In genomic region chr7:43879477-43879876, GRCh38 we compare ENCODE assay signal across 18 cellular contexts. TPM values are rescaled to one million over a fixed set of nuclear protein-coding genes. Genes with fewer than 3 reads are reported as not detected.
DNase-seq lines count a peak whose midpoint lies in the region; ATAC-seq, FAIRE-seq and TF ChIP-seq lines count a peak whose summit lies in the region.
"Had no signal": no experiment of that assay in that cellular context is flagged by ENCODE, and none has a peak within 500 bp of the region (broad histone marks: within the 10 kb centered on the region; RNA-seq: fewer than 3 reads in every experiment).

No MANE protein-coding gene starts in this region.

- peak; percentile 29 for DNase-seq in activated CD4-positive, alpha-beta T cell treated with anti-CD3 and anti-CD28 coated beads for 36 hours
- no peak for DNase-seq in activated CD4-positive, alpha-beta T cell treated with anti-CD3 and anti-CD28 coated beads, Interleukin-2, amount 50 U/mL, for 1 hour
- DNase-seq in fibroblast of peridontal ligament (ENCODE audit: extremely low read depth) (peak; percentile 67), HAP-1 (ENCODE audit: low spot score in 2 of 2) (no peak), pancreas (no peak)
- DNase-seq in stimulated activated effector memory CD8-positive, alpha-beta T cell treated with anti-CD3 and anti-CD28 coated beads, Interleukin-12 subunit alpha, Interleukin-12 subunit beta, amount 100 ng/mL, for 72 hours (ENCODE audit: low spot score in 2 of 2): no peak
- DNase-seq: activated CD4-positive, alpha-beta T cell treated with anti-CD3 and anti-CD28 coated beads, Interleukin-2, amount 10 ng/mL, durations not matched to agents 24 days and 14 days; activated naive CD4-positive, alpha-beta T cell treated with anti-CD3 and anti-CD28 coated beads for 36 hours; DMS153; effector CD8-positive, alpha-beta T cell; KG1; NCI-H2029 treated with DMSO at 0.1 percent for 48 hours; retina; SW 1271 had no signal

- POLR2A ChIA-PET in activated CD4-positive, alpha-beta T cell treated with anti-CD3 and anti-CD28 coated beads for 36 hours (lab: Charles Lee): interaction anchor here (0.7 kb wide), 1 partner anchor 10 kb away, joined by 3 read pairs; the partner anchor contains the start of gene MRPS24

- peak; percentile 90 for ATAC-seq in activated CD4-positive, alpha-beta T cell treated with anti-CD3 and anti-CD28 coated beads for 36 hours
- peak; percentile 92 for ATAC-seq in activated T-helper 17 cell treated with anti-CD3 and anti-CD28 coated beads, Interleukin-2, amount 50 U/mL, for 72 hours (replicated peaks)
- ATAC-seq in stimulated activated effector memory CD8-positive, alpha-beta T cell treated with anti-CD3 and anti-CD28 coated beads, Interleukin-12 subunit alpha, Interleukin-12 subunit beta, amount 100 ng/mL, for 72 hours: no peak
- ATAC-seq in GM21529 (IDR thresholded peaks at IDR 0.05; ENCODE audit: unreplicated experiment) (no peak), pancreas (no peak)

- intact Hi-C loops in activated CD4-positive, alpha-beta T cell treated with anti-CD3 and anti-CD28 coated beads for 36 hours (cut with DNase I, micrococcal nuclease): no loop called here
- intact Hi-C loops in pancreas (cut with DNase I): no loop called here

- H3K36me3 ChIP-seq in HAP-1 (replicated peaks): peaks cover 34% of the 10 kb centered on the region
- peaks cover 0 to 64% (median 31%) of the 10 kb centered on the region in 3 donors for H3K36me3 ChIP-seq in pancreas

- TF ChIP-seq CTCF in pancreas (IDR thresholded peaks at IDR 0.05): no peak

- H3K9me3 Mint-ChIP-seq in activated CD4-positive, alpha-beta T cell treated with anti-CD3 and anti-CD28 coated beads for 36 hours (ENCODE audit: low read depth): no peaks in the 10 kb centered on the region
- H3K9me3 Mint-ChIP-seq in activated T-helper 17 cell treated with anti-CD3 and anti-CD28 coated beads, Interleukin-2, amount 50 U/mL, for 72 hours: no peaks in the 10 kb centered on the region
- no peaks in the 10 kb centered on the region for H3K9me3 Mint-ChIP-seq in stimulated activated effector memory CD8-positive, alpha-beta T cell treated with anti-CD3 and anti-CD28 coated beads, Interleukin-12 subunit alpha, Interleukin-12 subunit beta, amount 100 ng/mL, for 72 hours
- H3K9me3 Mint-ChIP-seq: activated CD4-positive, alpha-beta T cell treated with anti-CD3 and anti-CD28 coated beads, Interleukin-2, amount 10 ng/mL, durations not matched to agents 24 days and 14 days; activated naive CD4-positive, alpha-beta T cell treated with anti-CD3 and anti-CD28 coated beads for 36 hours had no signal

- H3K4me3 ChIP-seq in HAP-1 (no peak overlapping the region), pancreas (no peak overlapping the region)

- H3K4me3 Mint-ChIP-seq in activated CD4-positive, alpha-beta T cell treated with anti-CD3 and anti-CD28 coated beads for 36 hours: no peak overlapping the region
- H3K4me3 Mint-ChIP-seq in activated T-helper 17 cell treated with anti-CD3 and anti-CD28 coated beads, Interleukin-2, amount 50 U/mL, for 72 hours: no peak overlapping the region
- no peak overlapping the region for H3K4me3 Mint-ChIP-seq in stimulated activated effector memory CD8-positive, alpha-beta T cell treated with anti-CD3 and anti-CD28 coated beads, Interleukin-12 subunit alpha, Interleukin-12 subunit beta, amount 100 ng/mL, for 72 hours
- H3K4me3 Mint-ChIP-seq: activated CD4-positive, alpha-beta T cell treated with anti-CD3 and anti-CD28 coated beads, Interleukin-2, amount 10 ng/mL, durations not matched to agents 24 days and 14 days; activated naive CD4-positive, alpha-beta T cell treated with anti-CD3 and anti-CD28 coated beads for 36 hours had no signal

- H3K9me3 ChIP-seq in HAP-1 (no peaks in the 10 kb centered on the region), pancreas (no peaks in the 10 kb centered on the region)

- FAIRE-seq in pancreas (lab: Jason Lieb, UNC): no peak
- FAIRE-seq: GM12891 had no signal

- peak overlapping the region; percentile 55 for H3K27ac Mint-ChIP-seq in activated CD4-positive, alpha-beta T cell treated with anti-CD3 and anti-CD28 coated beads for 36 hours
- no peak overlapping the region for H3K27ac Mint-ChIP-seq in activated T-helper 17 cell treated with anti-CD3 and anti-CD28 coated beads, Interleukin-2, amount 50 U/mL, for 72 hours
- peak overlapping the region; percentile 71 for H3K27ac Mint-ChIP-seq in stimulated activated effector memory CD8-positive, alpha-beta T cell treated with anti-CD3 and anti-CD28 coated beads, Interleukin-12 subunit alpha, Interleukin-12 subunit beta, amount 100 ng/mL, for 72 hours
- H3K27ac Mint-ChIP-seq: activated CD4-positive, alpha-beta T cell treated with anti-CD3 and anti-CD28 coated beads, Interleukin-2, amount 10 ng/mL, durations not matched to agents 24 days and 14 days; activated naive CD4-positive, alpha-beta T cell treated with anti-CD3 and anti-CD28 coated beads for 36 hours had no signal

- H3K27me3 ChIP-seq in HAP-1 (ENCODE audit: low read depth) (no peaks in the 10 kb centered on the region), pancreas (no peaks in the 10 kb centered on the region)

- no peaks in the 10 kb centered on the region for H3K27me3 Mint-ChIP-seq in activated CD4-positive, alpha-beta T cell treated with anti-CD3 and anti-CD28 coated beads for 36 hours
- no peaks in the 10 kb centered on the region for H3K27me3 Mint-ChIP-seq in activated T-helper 17 cell treated with anti-CD3 and anti-CD28 coated beads, Interleukin-2, amount 50 U/mL, for 72 hours
- H3K27me3 Mint-ChIP-seq: activated CD4-positive, alpha-beta T cell treated with anti-CD3 and anti-CD28 coated beads, Interleukin-2, amount 10 ng/mL, durations not matched to agents 24 days and 14 days had no signal

- WGBS in pancreas, 2 donors: 87% methylated on average over 2 of the region's 2 CpGs

- in situ Hi-C loops in HAP-1 (cut with MboI; ENCODE audit: low sequenced_read_pairs): no loop called here

- no peak overlapping the region for H3K27ac ChIP-seq in pancreas
- H3K27ac ChIP-seq: 22Rv1 had no signal

- peaks cover 53% of the 10 kb centered on the region for H3K36me3 Mint-ChIP-seq in activated CD4-positive, alpha-beta T cell treated with anti-CD3 and anti-CD28 coated beads for 36 hours (ENCODE audit: low read depth)
- H3K36me3 Mint-ChIP-seq in activated T-helper 17 cell treated with anti-CD3 and anti-CD28 coated beads, Interleukin-2, amount 50 U/mL, for 72 hours (ENCODE audit: low read depth): peaks cover 90% of the 10 kb centered on the region
- peaks cover 80% of the 10 kb centered on the region for H3K36me3 Mint-ChIP-seq in stimulated activated effector memory CD8-positive, alpha-beta T cell treated with anti-CD3 and anti-CD28 coated beads, Interleukin-12 subunit alpha, Interleukin-12 subunit beta, amount 100 ng/mL, for 72 hours

- CTCF ChIA-PET in activated CD4-positive, alpha-beta T cell treated with anti-CD3 and anti-CD28 coated beads for 36 hours (lab: Charles Lee): interaction anchor here (0.6 to 2.1 kb wide), 5 partner anchors 11 to 330 kb away, joined by 3 to 4 read pairs (median 3); partner anchors contain the start of gene MRPS24

- H3K4me1 Mint-ChIP-seq in activated CD4-positive, alpha-beta T cell treated with anti-CD3 and anti-CD28 coated beads for 36 hours: peaks cover 3% of the 10 kb centered on the region
- no peaks in the 10 kb centered on the region for H3K4me1 Mint-ChIP-seq in activated T-helper 17 cell treated with anti-CD3 and anti-CD28 coated beads, Interleukin-2, amount 50 U/mL, for 72 hours
- peaks cover 10% of the 10 kb centered on the region for H3K4me1 Mint-ChIP-seq in stimulated activated effector memory CD8-positive, alpha-beta T cell treated with anti-CD3 and anti-CD28 coated beads, Interleukin-12 subunit alpha, Interleukin-12 subunit beta, amount 100 ng/mL, for 72 hours
- H3K4me1 Mint-ChIP-seq: activated CD4-positive, alpha-beta T cell treated with anti-CD3 and anti-CD28 coated beads, Interleukin-2, amount 10 ng/mL, durations not matched to agents 24 days and 14 days had no signal

- no peaks in the 10 kb centered on the region for H3K4me1 ChIP-seq in HAP-1
- H3K4me1 ChIP-seq in pancreas: no peaks in the 10 kb centered on the region

RNA-seq across cellular contexts. Expression of gene MRPS24, which starts 10.2 kb away (rescaled TPM):
- 100 to 1,000 TPM; 121 to 149 TPM for total RNA-seq in activated CD4-positive, alpha-beta T cell treated with anti-CD3 and anti-CD28 coated beads for 36 hours
- total RNA-seq in activated T-helper 17 cell treated with anti-CD3 and anti-CD28 coated beads, Interleukin-2, amount 50 U/mL, for 72 hours: 100 to 1,000 TPM in 1 of 2 donors, 10 to 100 TPM in 1; 68.0 to 113 TPM
- total RNA-seq in pancreas: 10 to 100 TPM; 42.2 to 75.4 (median 57.8) TPM
- polyA plus RNA-seq in pancreas: 10 to 100 TPM; 50.2 to 77.0 TPM

RNA-seq across cellular contexts. Expression of gene URGCP, which starts 26.9 kb away (rescaled TPM):
- 10 to 100 TPM; 22.2 to 23.0 TPM for total RNA-seq in activated CD4-positive, alpha-beta T cell treated with anti-CD3 and anti-CD28 coated beads for 36 hours
- total RNA-seq in activated T-helper 17 cell treated with anti-CD3 and anti-CD28 coated beads, Interleukin-2, amount 50 U/mL, for 72 hours: 10 to 100 TPM; 19.0 to 27.5 TPM
- total RNA-seq in pancreas: 10 to 100 TPM; 12.1 to 24.1 (median 16.8) TPM
- polyA plus RNA-seq in pancreas: 10 to 100 TPM; 24.1 to 27.5 TPM

RNA-seq across cellular contexts. Expression of gene UBE2D4, which starts 46.8 kb away (rescaled TPM):
- total RNA-seq in activated CD4-positive, alpha-beta T cell treated with anti-CD3 and anti-CD28 coated beads for 36 hours: 10 to 100 TPM; 10.1 to 10.7 TPM
- total RNA-seq in activated T-helper 17 cell treated with anti-CD3 and anti-CD28 coated beads, Interleukin-2, amount 50 U/mL, for 72 hours: 1 to 10 TPM; 3.0 to 8.3 TPM
- total RNA-seq in pancreas: 10 to 100 TPM; 12.0 to 19.5 (median 15.8) TPM
- polyA plus RNA-seq in pancreas: 10 to 100 TPM; 13.3 to 17.0 TPM

Comparison
In these comparisons a context has a peak if more than half of its experiments do, and no peak if none do; other contexts are left out.
1. DNase-seq: peak in activated CD4-positive, alpha-beta T cell treated with anti-CD3 and anti-CD28 coated beads for 36 hours (single experiment) and fibroblast of peridontal ligament (single experiment); none in activated CD4-positive, alpha-beta T cell treated with anti-CD3 and anti-CD28 coated beads, Interleukin-2, amount 50 U/mL, for 1 hour (single experiment), stimulated activated effector memory CD8-positive, alpha-beta T cell treated with anti-CD3 and anti-CD28 coated beads, Interleukin-12 subunit alpha, Interleukin-12 subunit beta, amount 100 ng/mL, for 72 hours (0 of 2), HAP-1 (0 of 2) and pancreas (0 of 6).
2. ATAC-seq: peak in activated CD4-positive, alpha-beta T cell treated with anti-CD3 and anti-CD28 coated beads for 36 hours (single experiment) and activated T-helper 17 cell treated with anti-CD3 and anti-CD28 coated beads, Interleukin-2, amount 50 U/mL, for 72 hours (single experiment); none in stimulated activated effector memory CD8-positive, alpha-beta T cell treated with anti-CD3 and anti-CD28 coated beads, Interleukin-12 subunit alpha, Interleukin-12 subunit beta, amount 100 ng/mL, for 72 hours (single experiment), GM21529 (single experiment) and pancreas (0 of 4).